In the genomic region with DNA sequence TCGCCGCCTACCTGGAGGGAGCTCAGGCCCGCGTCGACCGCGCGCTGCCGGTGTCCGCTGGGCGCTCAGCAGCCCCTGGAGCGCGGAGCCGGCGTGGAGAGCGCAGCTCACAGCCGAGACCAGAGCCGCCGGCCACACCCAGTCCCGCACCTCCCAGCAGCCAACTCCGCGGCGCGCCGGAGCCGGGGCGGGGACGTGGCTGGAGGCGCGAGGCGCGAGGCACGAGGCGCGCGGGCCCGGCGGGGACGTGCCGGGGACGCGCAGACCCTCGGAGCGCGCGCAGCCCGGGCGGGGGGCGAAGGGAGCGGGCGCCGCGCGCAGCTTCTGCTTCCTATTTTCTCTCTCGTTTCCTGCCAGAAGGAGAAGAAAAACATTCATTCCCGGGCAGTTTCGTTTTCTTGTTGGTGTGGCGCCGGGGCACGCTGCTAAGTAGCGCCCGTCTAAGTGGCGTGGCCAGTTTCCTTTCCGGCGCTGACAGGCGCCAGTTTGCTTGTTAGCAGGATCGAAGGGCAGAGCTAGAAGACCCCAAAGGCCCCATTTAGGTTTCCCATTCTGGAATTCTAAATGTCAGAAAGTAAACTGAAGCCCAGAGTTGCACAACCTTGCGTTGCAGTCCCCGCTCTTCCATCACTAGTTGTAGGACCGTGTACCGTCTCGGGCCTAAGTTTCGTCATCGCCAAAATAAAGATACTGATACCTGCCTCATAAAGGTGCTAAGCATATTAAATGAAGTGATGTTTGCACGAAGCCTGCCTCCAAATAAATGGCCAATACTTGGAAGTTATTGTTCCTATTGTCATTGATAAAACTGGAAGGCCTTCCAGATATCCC, we compare ENCODE assay signal across 1 cellular context.
A peak's percentile ranks its signal among the peaks of the same experiment; 100 is the strongest.
TF ChIP-seq lines count a peak whose summit lies in the region.

A gene (minus strand): TSS at position 136 of the 831 bp plus-strand sequence. CDS start 25,270 bp downstream, outside the sequence.

TF ChIP-seq in Ishikawa, 13 proteins besides CTCF, POLR2A, EP300 and RAD21 (continued from another document):
- TF ChIP-seq ZBTB7A (IDR thresholded peaks at IDR 0.05; ENCODE audit: low read depth) (no peak), TEAD4 (IDR thresholded peaks at IDR 0.05) (peak; percentile 15; the same call in 1 of the 2 replicates)
TF ChIP-seq in Ishikawa: peak in this region for 3.
